Comparison of ENCODE assay signal across 22 cellular contexts in the genomic region with DNA sequence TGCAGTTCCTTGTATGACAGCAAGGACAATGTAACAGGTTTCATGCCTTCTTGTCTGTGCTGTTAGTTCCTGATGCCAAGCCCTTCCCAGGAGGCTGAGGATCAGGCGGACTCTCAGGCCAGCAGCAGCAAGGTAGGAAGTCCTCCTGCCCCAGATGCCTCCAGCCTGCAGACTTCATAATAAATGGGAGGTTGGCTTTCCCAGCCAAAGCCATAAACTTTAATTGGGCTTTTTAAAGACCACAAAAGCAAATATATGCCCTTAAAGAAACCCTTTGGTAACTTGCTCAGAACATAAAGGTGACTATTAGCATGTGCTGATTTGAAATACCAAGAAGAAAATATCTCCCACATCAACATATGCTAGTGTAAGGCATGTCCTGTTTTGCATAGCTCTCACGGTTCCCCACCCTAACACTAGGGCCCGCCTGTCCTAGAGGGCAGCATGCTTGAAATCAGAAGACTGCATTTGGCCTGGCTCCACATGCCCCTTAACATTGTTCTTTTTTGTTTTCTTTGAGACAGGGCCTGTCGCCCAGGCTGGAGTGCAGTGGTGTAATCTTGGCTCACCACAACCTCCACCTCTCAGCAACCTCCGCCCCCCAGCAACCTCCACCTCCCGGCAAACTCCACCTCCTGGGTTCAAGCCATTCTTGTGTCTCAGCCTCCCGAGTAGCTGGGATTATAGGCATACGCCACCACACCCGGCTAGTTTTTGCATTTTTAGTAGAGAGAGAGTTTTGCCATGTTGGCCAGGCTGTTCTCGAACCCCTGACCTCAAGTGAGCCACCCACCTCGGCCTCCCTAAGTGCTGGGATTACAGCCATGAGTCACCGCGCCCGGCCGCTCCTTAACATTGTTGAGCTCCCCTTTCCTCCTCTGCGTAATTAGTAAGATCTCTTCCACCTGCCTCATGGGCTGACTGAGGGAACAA. TPM values are rescaled to one million over a fixed set of nuclear protein-coding genes. Genes with fewer than 3 reads are reported as not detected.
A peak's percentile ranks its signal among the peaks of the same experiment; 100 is the strongest.
DNase-seq lines count a peak whose midpoint lies in the region; ATAC-seq and TF ChIP-seq lines count a peak whose summit lies in the region.
"Had no signal": no experiment of that assay in that cellular context is flagged by ENCODE, and none has a peak within 500 bp of the region (broad histone marks: within the 10 kb centered on the region; RNA-seq: fewer than 3 reads in every experiment).

No MANE protein-coding gene starts in this region.

- no peaks in the 10 kb centered on the region for H3K36me3 ChIP-seq in right atrium auricular region
- H3K36me3 ChIP-seq: SJCRH30 had no signal

- no peak overlapping the region for H3K27ac Mint-ChIP-seq in type B pancreatic cell
- H3K27ac Mint-ChIP-seq: CD8-positive, alpha-beta T cell; H9; memory B cell; naive thymus-derived CD8-positive, alpha-beta T cell; T-helper 2 cell treated with Interferon-gamma antibody and Interleukin-4, amounts not matched to agents 5 μg/mL and 100 μg/mL, for 36 hours had no signal

- no peak overlapping the region for H3K4me3 ChIP-seq in right atrium auricular region
- H3K4me3 ChIP-seq: SJCRH30 had no signal

- H3K27me3 ChIP-seq in right atrium auricular region: no peaks in the 10 kb centered on the region

- intact Hi-C loops in Right ventricle myocardium inferior (cut with DNase I): no loop called here

- H3K27ac ChIP-seq in right atrium auricular region (no peak overlapping the region), VCaP (peak overlapping the region; percentile 95)
- H3K27ac ChIP-seq: SJCRH30 had no signal

- H3K4me1 ChIP-seq in right atrium auricular region: peaks cover 0 to 14% of the 10 kb centered on the region in 2 donors
- H3K4me1 ChIP-seq: SJCRH30 had no signal

- H3K36me3 Mint-ChIP-seq in type B pancreatic cell: no peaks in the 10 kb centered on the region
- H3K36me3 Mint-ChIP-seq: CD8-positive, alpha-beta T cell; memory B cell had no signal

- no peaks in the 10 kb centered on the region for H3K9me3 Mint-ChIP-seq in type B pancreatic cell
- H3K9me3 Mint-ChIP-seq: CD8-positive, alpha-beta T cell; memory B cell; naive thymus-derived CD8-positive, alpha-beta T cell; T-helper 2 cell treated with Interferon-gamma antibody and Interleukin-4, amounts not matched to agents 5 μg/mL and 100 μg/mL, for 36 hours had no signal

- H3K4me3 Mint-ChIP-seq in type B pancreatic cell: no peak overlapping the region
- H3K4me3 Mint-ChIP-seq: CD8-positive, alpha-beta T cell; H9; memory B cell; naive thymus-derived CD8-positive, alpha-beta T cell; T-helper 2 cell treated with Interferon-gamma antibody and Interleukin-4, amounts not matched to agents 5 μg/mL and 100 μg/mL, for 36 hours had no signal

- H3K27me3 Mint-ChIP-seq in type B pancreatic cell: peaks cover 1% of the 10 kb centered on the region

- no peaks in the 10 kb centered on the region for H3K9me3 ChIP-seq in right atrium auricular region
- H3K9me3 ChIP-seq: SJCRH30 had no signal

- ATAC-seq in Right ventricle myocardium inferior (peak; percentile 22), HG02938 (IDR thresholded peaks at IDR 0.05; ENCODE audit: unreplicated experiment) (no peak), GM19455 (IDR thresholded peaks at IDR 0.05; ENCODE audit: unreplicated experiment) (no peak)
- ATAC-seq: CD8-positive, alpha-beta T cell; naive thymus-derived CD8-positive, alpha-beta T cell had no signal

- DNase-seq in Right ventricle myocardium inferior (ENCODE audit: missing footprints): peak; percentile 64
- no peak for DNase-seq in right atrium auricular region (ENCODE audit: low spot score)
- peak; percentile 57 for DNase-seq in mesenteric fat pad (ENCODE audit: low spot score)
- peak; percentile 61 for DNase-seq in type B pancreatic cell (ENCODE audit: extremely low spot score, unreplicated experiment)
- no peak for DNase-seq in NCI-H345 treated with DMSO at 0.1 percent for 48 hours (lab: John Stamatoyannopoulos, UW; ENCODE audit: unreplicated experiment)
- DNase-seq: activated CD4-positive, alpha-beta T cell treated with anti-CD3 and anti-CD28 coated beads for 1 hour; CD8-positive, alpha-beta T cell; effector CD8-positive, alpha-beta T cell; H9; Karpas-422; NCI-H1105; NCI-H2107; NCI-H524 treated with DMSO at 0.1 percent for 48 hours; stimulated activated naive CD4-positive, alpha-beta T cell; trophoblast cell had no signal

- H3K4me1 Mint-ChIP-seq in type B pancreatic cell (ENCODE audit: unreplicated experiment): peaks cover 1% of the 10 kb centered on the region
- H3K4me1 Mint-ChIP-seq: memory B cell; naive thymus-derived CD8-positive, alpha-beta T cell had no signal

- TF ChIP-seq CTCF in right atrium auricular region (IDR thresholded peaks at IDR 0.05): no peak
- TF ChIP-seq CTCF in VCaP (conservative IDR thresholded peaks at IDR 0.05): peak; percentile 61
- peak; percentile 21 for TF ChIP-seq CTCF in type B pancreatic cell (conservative IDR thresholded peaks at IDR 0.05)

RNA-seq across cellular contexts. Expression of gene FCN1, which starts 44.6 kb away (rescaled TPM):
- total RNA-seq in Right ventricle myocardium inferior: 5.7 TPM
- 1 to 10 TPM in 1 of 2 donors, under 1 TPM in 1; 0.63 to 2.1 TPM for total RNA-seq in right atrium auricular region
- 27.9 TPM for total RNA-seq in mesenteric fat pad
- total RNA-seq in type B pancreatic cell (ENCODE audit: low replicate concordance): not detected in 2 replicates
- total RNA-seq: H9, SJCRH30 had no signal

Comparison
In these comparisons a context has a peak if more than half of its experiments do, and no peak if none do; other contexts are left out.
1. DNase-seq: peak in Right ventricle myocardium inferior (single experiment), mesenteric fat pad (single experiment) and type B pancreatic cell (single experiment); none in right atrium auricular region (single experiment) and NCI-H345 treated with DMSO at 0.1 percent for 48 hours (single experiment).
2. CTCF ChIP-seq: peak in VCaP (single experiment) and type B pancreatic cell (single experiment); none in right atrium auricular region (0 of 2).